In the genomic region with DNA sequence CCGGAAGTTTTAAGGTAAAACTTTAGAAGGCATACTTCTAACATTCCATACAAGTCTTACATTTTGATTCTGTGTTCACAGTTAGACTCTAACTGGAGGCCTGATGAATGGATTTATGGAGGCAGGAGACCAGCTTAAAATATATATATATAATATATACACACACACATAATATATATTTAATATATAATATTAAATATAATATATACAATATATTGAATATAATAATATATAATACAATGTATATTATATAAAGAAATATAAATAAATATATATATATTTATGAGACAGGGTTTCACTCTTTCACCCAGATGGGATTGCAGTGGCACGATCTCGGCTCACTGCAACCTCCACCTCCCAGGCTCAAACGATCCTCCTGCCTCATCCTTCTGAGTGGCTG, we compare ENCODE assay signal across 17 cellular contexts. TPM values are rescaled to one million over a fixed set of nuclear protein-coding genes. Genes with fewer than 3 reads are reported as not detected.
A peak's percentile ranks its signal among the peaks of the same experiment; 100 is the strongest.
DNase-seq lines count a peak whose midpoint lies in the region; ATAC-seq and TF ChIP-seq lines count a peak whose summit lies in the region.
"Had no signal": no experiment of that assay in that cellular context is flagged by ENCODE, and none has a peak within 500 bp of the region (broad histone marks: within the 10 kb centered on the region; RNA-seq: fewer than 3 reads in every experiment).

No MANE protein-coding gene starts in this region.

- H3K27ac ChIP-seq in PC-3 (ENCODE audit: low read length) (peak overlapping the region; percentile 66), caudate nucleus (ENCODE audit: low read depth, low read length) (peak overlapping the region; percentile 68)
- H3K27ac ChIP-seq: 22Rv1; A549; BLaER1 treated with 17β-estradiol and CSF1 and Interleukin-3, amounts not matched to agents 10 nM and 100 nM; C4-2B had no signal

- POLR2A ChIA-PET in PC-3 (lab: Charles Lee; ENCODE audit: unreplicated experiment), result no interaction called here

- H3K9ac ChIP-seq in PC-3 (ENCODE audit: low read length) (no peak overlapping the region), skeletal muscle satellite cell (ENCODE audit: low read depth, low read length) (peak overlapping the region; percentile 62)
- H3K9ac ChIP-seq: BLaER1 treated with 17β-estradiol and CSF1 and Interleukin-3, amounts not matched to agents 10 nM and 100 nM had no signal

- H3K9me3 ChIP-seq in PC-3 (ENCODE audit: low read length), result no peaks in the 10 kb centered on the region
- H3K9me3 ChIP-seq in skeletal muscle satellite cell (replicated peaks; ENCODE audit: low read length), result no peaks in the 10 kb centered on the region
- H3K9me3 ChIP-seq: A549, Caco-2 had no signal

- H3F3A ChIP-seq in PC-3 (ENCODE audit: low read length, unreplicated experiment), result no peaks in the 10 kb centered on the region

- H3K4me2 ChIP-seq in PC-3 (ENCODE audit: low read length) (peak overlapping the region; percentile 53), skeletal muscle satellite cell (ENCODE audit: low read length) (peak overlapping the region; percentile 51)
- H3K4me2 ChIP-seq: A549; BLaER1 treated with 17β-estradiol and CSF1 and Interleukin-3, amounts not matched to agents 10 nM and 100 nM had no signal

- CTCF ChIA-PET in PC-3 (lab: Charles Lee), result interaction anchor here (0.5 kb wide), 1 partner anchor 170 kb away, joined by 8 read pairs; no protein-coding TSS in a partner anchor

- TF ChIP-seq CTCF in PC-3 (conservative IDR thresholded peaks at IDR 0.05; ENCODE audit: low read depth, low read length) (no peak), foreskin fibroblast (IDR thresholded peaks at IDR 0.05; ENCODE audit: low read depth, low read length) (no peak)

- H3K27me3 ChIP-seq in PC-3 (ENCODE audit: low read length) (no peaks in the 10 kb centered on the region), skeletal muscle satellite cell (ENCODE audit: control insufficient read depth, insufficient read depth, low read length) (no peaks in the 10 kb centered on the region)
- H3K27me3 ChIP-seq: BLaER1 treated with 17β-estradiol and CSF1 and Interleukin-3, amounts not matched to agents 10 nM and 100 nM had no signal

- intact Hi-C loops in PC-3 (cut with micrococcal nuclease), result loop anchor here (10.0 kb wide), 1 partner anchor 183 kb away; no protein-coding TSS in a partner anchor

- H3K9me2 ChIP-seq in PC-3 (replicated peaks; ENCODE audit: low read length), result no peaks in the 10 kb centered on the region

- DNase-seq in PC-3, result no peak
- DNase-seq in caudate nucleus (lab: John Stamatoyannopoulos, UW), result no peak
- DNase-seq in foreskin fibroblast, result no peak
- DNase-seq: AML-193; Caco-2; Calu3; CD4-positive, alpha-beta T cell; CD8-positive, alpha-beta T cell; DMS79 treated with DMSO at 0.1 percent for 48 hours; GF-D8 had no signal

- ATAC-seq in PC-3 (no peak), HG03432 (IDR thresholded peaks at IDR 0.05; ENCODE audit: unreplicated experiment) (no peak)
- ATAC-seq: A549; CD8-positive, alpha-beta T cell had no signal

- H3K4me3 ChIP-seq in PC-3 (ENCODE audit: low read length) (no peak overlapping the region), skeletal muscle satellite cell (ENCODE audit: low read length) (no peak overlapping the region), foreskin fibroblast (ENCODE audit: low read depth in 1 of 2, low read length in 2 of 2) (no peak overlapping the region)
- H3K4me3 ChIP-seq: A549; BLaER1 treated with 17β-estradiol and CSF1 and Interleukin-3, amounts not matched to agents 10 nM and 100 nM had no signal

- no TSS peak for BruUV-seq in PC-3 (replicated peaks; lab: Mats Ljungman, UMichigan)

- H3K4me1 ChIP-seq in PC-3 (ENCODE audit: insufficient read depth, low read length) (peaks cover 21% of the 10 kb centered on the region), skeletal muscle satellite cell (ENCODE audit: control insufficient read depth, insufficient read depth, low read length) (peaks cover 33% of the 10 kb centered on the region)
- H3K4me1 ChIP-seq: A549, Caco-2 had no signal

- H3K36me3 ChIP-seq in PC-3 (ENCODE audit: low read depth, low read length) (no peaks in the 10 kb centered on the region), skeletal muscle satellite cell (ENCODE audit: insufficient read depth, low read length) (no peaks in the 10 kb centered on the region)
- H3K36me3 ChIP-seq: BLaER1 treated with 17β-estradiol and CSF1 and Interleukin-3, amounts not matched to agents 10 nM and 100 nM had no signal

- H4K20me1 ChIP-seq in PC-3 (ENCODE audit: low read length), result no peaks in the 10 kb centered on the region
- H4K20me1 ChIP-seq: BLaER1 treated with 17β-estradiol and CSF1 and Interleukin-3, amounts not matched to agents 10 nM and 100 nM had no signal

- H2AFZ ChIP-seq in PC-3 (ENCODE audit: low read length), result no peak overlapping the region

- no peaks in the 10 kb centered on the region for H3K79me2 ChIP-seq in PC-3 (ENCODE audit: low read length)

RNA-seq across cellular contexts. Expression of gene CTSO, which starts 7.9 kb away (rescaled TPM):
- 1.6 and 2.8 TPM in 2 replicates for total RNA-seq in PC-3 (2014; rRNA removed)
- total RNA-seq in skeletal muscle satellite cell (2012; rRNA removed), result 6.8 and 8.3 TPM in 2 replicates

RNA-seq across cellular contexts. Expression of gene TDO2, which starts 58.1 kb away (rescaled TPM):
- total RNA-seq in PC-3 (2014; rRNA removed), result not detected in 2 replicates
- total RNA-seq in skeletal muscle satellite cell (2012; rRNA removed), result not detected in 2 replicates
- total RNA-seq: B cell; Calu3; CD4-positive, alpha-beta T cell; CD8-positive, alpha-beta T cell had no signal
